In genomic region chr17:49708515-49709161, GRCh38 we compare ENCODE assay signal across 8 cellular contexts. TPM values are rescaled to one million over a fixed set of nuclear protein-coding genes. Genes with fewer than 3 reads are reported as not detected.
A peak's percentile ranks its signal among the peaks of the same experiment; 100 is the strongest.
DNase-seq lines count a peak whose midpoint lies in the region; ATAC-seq and TF ChIP-seq lines count a peak whose summit lies in the region.

No MANE protein-coding gene starts in this region.

- H3K79me2 ChIP-seq in mammary epithelial cell (ENCODE audit: insufficient read depth, low read length), result peaks cover 29% of the 10 kb centered on the region

- H3K27ac ChIP-seq in mammary epithelial cell (ENCODE audit: insufficient read depth, low read depth, low read length), result peak overlapping the region; percentile 89

- H3K9ac ChIP-seq in mammary epithelial cell (ENCODE audit: insufficient read depth, low read length) (peak overlapping the region; percentile 83), mucosa of stomach (ENCODE audit: low read length) (peak overlapping the region; percentile 91)

- no TSS peak for BruUV-seq in mammary epithelial cell (replicated peaks; lab: Mats Ljungman, UMichigan)

- ATAC-seq in GM21619 (IDR thresholded peaks at IDR 0.05; ENCODE audit: unreplicated experiment) (no peak), HG03045 (IDR thresholded peaks at IDR 0.05; ENCODE audit: unreplicated experiment) (no peak)

- no peaks in the 10 kb centered on the region for H4K20me1 ChIP-seq in mammary epithelial cell (ENCODE audit: insufficient read depth, low read length)

- H3K4me1 ChIP-seq in mammary epithelial cell (ENCODE audit: insufficient read depth, low read length) (peaks cover 16% of the 10 kb centered on the region), mucosa of stomach (ENCODE audit: control insufficient read depth, insufficient read depth, low read length) (peaks cover 24% of the 10 kb centered on the region)

- intact Hi-C loops in mammary epithelial cell (cut with micrococcal nuclease), result loop anchor here (1.0 to 5.0 kb wide), 7 partner anchors 56 to 290 kb away; partner anchors contain the start of genes FAM117A and KAT7

- H3K27me3 ChIP-seq in mammary epithelial cell (ENCODE audit: insufficient read depth, low read length) (no peaks in the 10 kb centered on the region), mucosa of stomach (ENCODE audit: control insufficient read depth, insufficient read depth, low read length) (no peaks in the 10 kb centered on the region)

- CTCF ChIA-PET in mammary epithelial cell (lab: Charles Lee; ENCODE audit: low non-redundant PET), result interaction anchor here (0.5 to 1.0 kb wide), 2 partner anchors 138 to 395 kb away, joined by 3 to 4 read pairs; no protein-coding TSS in a partner anchor

- in situ Hi-C loops in mammary epithelial cell (cut with MboI; ENCODE audit: low sequenced_read_pairs in 2 of 2), result loop anchor here in 1 of 2 donors (10.0 to 25.0 kb wide), 3 partner anchors 129 to 296 kb away; partner anchors contain the start of genes DLX3, PHB1 and TAC4

- peak overlapping the region; percentile 34 to 45 (median 41) for H3K4me3 ChIP-seq in mammary epithelial cell (replicated peaks in 1 of 3; ENCODE audit: insufficient read depth in 1 of 3, low read depth in 2 of 3, low read length in 3 of 3)
- peak overlapping the region; percentile 29 for H3K4me3 ChIP-seq in mucosa of stomach (ENCODE audit: low read length)

- H2AFZ ChIP-seq in mammary epithelial cell (ENCODE audit: low read depth, low read length), result peak overlapping the region; percentile 79

- H3K9me3 ChIP-seq in mammary epithelial cell (replicated peaks; ENCODE audit: insufficient read depth, low read length) (no peaks in the 10 kb centered on the region), mucosa of stomach (ENCODE audit: control insufficient read depth, low read length) (no peaks in the 10 kb centered on the region)

- TF ChIP-seq CTCF in mammary epithelial cell (conservative IDR thresholded peaks at IDR 0.05 in 1 of 2, IDR thresholded peaks at IDR 0.05 in 1 of 2; ENCODE audit: extremely low read depth in 1 of 2, insufficient read depth in 1 of 2, low read depth in 1 of 2, low read length in 2 of 2), result no peak

- dilution Hi-C loops in mammary epithelial cell (cut with HindIII; ENCODE audit: low sequenced_read_pairs), result loop anchor here (5.0 kb wide), 1 partner anchor 79 kb away; the partner anchor contains the start of gene KAT7

- peak overlapping the region; percentile 70 for H3K4me2 ChIP-seq in mammary epithelial cell (ENCODE audit: insufficient read depth, low read depth, low read length)

- peaks cover 9% of the 10 kb centered on the region for H3K36me3 ChIP-seq in mammary epithelial cell (ENCODE audit: insufficient read depth, low read length)
- peaks cover 12% of the 10 kb centered on the region for H3K36me3 ChIP-seq in mucosa of stomach (ENCODE audit: control insufficient read depth, insufficient read depth, low read length)

- 61% methylated on average over 12 of the region's 14 CpGs for WGBS in mammary epithelial cell (ENCODE audit: low coverage, missing lambda C conversion rate)

- DNase-seq in ELR (ENCODE audit: low read depth) (peak; percentile 40), NCI-H146 (lab: John Stamatoyannopoulos, UW) (peak; percentile 66), mammary epithelial cell (no peak), HuH-7.5 (ENCODE audit: low spot score) (no peak), NCI-H2029 (lab: John Stamatoyannopoulos, UW) (no peak)

RNA-seq across cellular contexts. Expression of gene SLC35B1, which starts 0.9 kb away (rescaled TPM):
- 10 to 100 TPM; 35.5 to 55.9 TPM for total RNA-seq in mammary epithelial cell
- polyA plus RNA-seq in mammary epithelial cell, result 59.2 TPM
- 141 TPM for polyA minus RNA-seq in mammary epithelial cell

RNA-seq across cellular contexts. Expression of gene SPOP, which starts 30.7 kb away (rescaled TPM):
- total RNA-seq in mammary epithelial cell, result 10 to 100 TPM; 36.0 to 49.8 TPM
- 25.3 TPM for polyA plus RNA-seq in mammary epithelial cell
- 42.4 TPM for polyA minus RNA-seq in mammary epithelial cell

RNA-seq across cellular contexts. Expression of gene FAM117A, which starts 55.3 kb away (rescaled TPM):
- total RNA-seq in mammary epithelial cell, result 1 to 10 TPM; 2.8 to 5.9 TPM
- 8.8 TPM for polyA plus RNA-seq in mammary epithelial cell
- 14.2 TPM for polyA minus RNA-seq in mammary epithelial cell

Comparison
In these comparisons a context has a peak if more than half of its experiments do, and no peak if none do; other contexts are left out.
1. DNase-seq: peak in ELR (single experiment) and NCI-H146 (single experiment); none in mammary epithelial cell (single experiment), HuH-7.5 (single experiment) and NCI-H2029 (single experiment).